Comparison of ENCODE assay signal across 8 cellular contexts in the genomic region with DNA sequence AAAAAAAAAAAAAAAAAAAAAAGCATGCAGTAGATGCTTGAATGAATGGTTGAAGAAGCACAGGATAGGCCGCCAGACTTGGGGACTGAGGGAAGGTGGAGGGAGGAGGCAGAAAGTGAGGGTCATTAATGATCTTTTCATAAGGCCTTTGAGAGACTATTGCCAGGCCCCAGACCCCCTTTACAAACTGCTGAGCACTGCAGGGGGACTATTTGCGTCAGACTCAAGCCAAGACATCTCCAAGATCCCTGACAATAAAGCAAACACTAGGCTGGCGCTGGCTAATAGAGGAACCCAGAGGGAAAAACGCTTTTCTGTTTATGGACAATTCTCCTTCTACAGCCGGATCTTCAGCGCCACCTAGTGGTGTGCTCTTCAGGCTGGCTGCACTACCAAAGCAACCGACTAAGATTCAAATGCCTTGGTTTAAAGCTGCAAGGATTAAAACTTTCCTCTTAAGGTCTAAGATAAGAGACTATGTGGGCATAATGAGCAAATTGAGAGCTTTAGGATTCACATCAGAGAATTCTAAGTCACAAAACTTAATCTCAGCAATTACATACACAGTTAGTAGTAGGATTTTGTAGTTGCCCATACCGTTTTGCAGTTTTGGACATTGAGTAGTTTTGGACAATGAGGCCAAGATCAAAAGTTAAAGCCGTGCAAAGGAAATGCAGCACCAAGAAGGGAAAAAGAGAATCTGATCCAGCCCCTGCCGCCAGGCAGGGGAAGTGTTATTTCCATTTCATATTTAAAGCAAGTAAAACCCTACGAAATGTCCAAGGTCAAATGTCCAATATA. TPM values are rescaled to one million over a fixed set of nuclear protein-coding genes. Genes with fewer than 3 reads are reported as not detected.
A peak's percentile ranks its signal among the peaks of the same experiment; 100 is the strongest.
DNase-seq lines count a peak whose midpoint lies in the region; ATAC-seq and TF ChIP-seq lines count a peak whose summit lies in the region.

No MANE protein-coding gene starts in this region.

- peak; percentile 95 for TF ChIP-seq CTCF in GM12872 (IDR thresholded peaks at IDR 0.05; ENCODE audit: insufficient read depth, low read depth, low read length)

- peaks cover 8% of the 10 kb centered on the region for H3K27me3 Mint-ChIP-seq in activated CD4-positive, alpha-beta memory T cell treated with anti-CD3 and anti-CD28 coated beads for 36 hours
- H3K27me3 Mint-ChIP-seq in memory B cell: peaks cover 10% of the 10 kb centered on the region

- peak; percentile 58 for DNase-seq in HPDE6-E6E7 (ENCODE audit: extremely low spot score)
- peak; percentile 78 for DNase-seq in NCI-H748 treated with DMSO at 0.1 percent for 48 hours (lab: John Stamatoyannopoulos, UW)
- peak; percentile 71 for DNase-seq in activated CD4-positive, alpha-beta memory T cell treated with anti-CD3 and anti-CD28 coated beads for 36 hours
- DNase-seq in effector memory CD4-positive, alpha-beta T cell: peak; percentile 7 to 25 (median 8)
- peak; percentile 53 to 54 for DNase-seq in memory B cell (ENCODE audit: low spot score in 2 of 2)
- peak; percentile 36 for DNase-seq in stimulated activated CD8-positive, alpha-beta memory T cell treated with anti-CD3 and anti-CD28 coated beads, Interleukin-15, amount 100 ng/mL, for 1 hour (ENCODE audit: low read depth)

- CTCF ChIA-PET in activated CD4-positive, alpha-beta memory T cell treated with anti-CD3 and anti-CD28 coated beads for 36 hours (lab: Charles Lee): interaction anchor here (0.6 to 2.3 kb wide), 30 partner anchors 8 to 720 kb away, joined by 3 to 14 read pairs (median 3); a partner anchor contains a TSS

- no peaks in the 10 kb centered on the region for H3K9me3 Mint-ChIP-seq in activated CD4-positive, alpha-beta memory T cell treated with anti-CD3 and anti-CD28 coated beads for 36 hours
- H3K9me3 Mint-ChIP-seq in memory B cell: no peaks in the 10 kb centered on the region

- peaks cover 2% of the 10 kb centered on the region for H3K4me1 Mint-ChIP-seq in activated CD4-positive, alpha-beta memory T cell treated with anti-CD3 and anti-CD28 coated beads for 36 hours (ENCODE audit: low read depth)
- no peaks in the 10 kb centered on the region for H3K4me1 Mint-ChIP-seq in memory B cell

- POLR2A ChIA-PET in activated CD4-positive, alpha-beta memory T cell treated with anti-CD3 and anti-CD28 coated beads for 36 hours (lab: Charles Lee): no interaction called here

- H3K4me3 Mint-ChIP-seq in activated CD4-positive, alpha-beta memory T cell treated with anti-CD3 and anti-CD28 coated beads for 36 hours: no peak overlapping the region
- H3K4me3 Mint-ChIP-seq in memory B cell: no peak overlapping the region

- H3K36me3 ChIP-seq in effector memory CD4-positive, alpha-beta T cell (ENCODE audit: control insufficient read depth, insufficient read depth, low read length): no peaks in the 10 kb centered on the region

- H3K27ac ChIP-seq in effector memory CD4-positive, alpha-beta T cell (ENCODE audit: insufficient read depth, low read length, poor library complexity, severe bottlenecking): no peak overlapping the region

- no peaks in the 10 kb centered on the region for H3K36me3 Mint-ChIP-seq in activated CD4-positive, alpha-beta memory T cell treated with anti-CD3 and anti-CD28 coated beads for 36 hours
- no peaks in the 10 kb centered on the region for H3K36me3 Mint-ChIP-seq in memory B cell

- H3K27ac Mint-ChIP-seq in activated CD4-positive, alpha-beta memory T cell treated with anti-CD3 and anti-CD28 coated beads for 36 hours: no peak overlapping the region
- no peak overlapping the region for H3K27ac Mint-ChIP-seq in memory B cell

- no peaks in the 10 kb centered on the region for H3K9me3 ChIP-seq in effector memory CD4-positive, alpha-beta T cell (ENCODE audit: control insufficient read depth, low read length)

- intact Hi-C loops in activated CD4-positive, alpha-beta memory T cell treated with anti-CD3 and anti-CD28 coated beads for 36 hours (cut with micrococcal nuclease): loop anchor here (2.0 to 10.0 kb wide), 3 partner anchors 299 to 519 kb away; a partner anchor contains a TSS

- H3K27me3 ChIP-seq in effector memory CD4-positive, alpha-beta T cell (replicated peaks; ENCODE audit: control insufficient read depth, insufficient read depth, low read length, poor library complexity, severe bottlenecking): peaks cover 4% of the 10 kb centered on the region

- no peak overlapping the region for H3K4me3 ChIP-seq in effector memory CD4-positive, alpha-beta T cell (ENCODE audit: insufficient read depth, low read depth, low read length, poor library complexity, severe bottlenecking)

- ATAC-seq in memory B cell (ENCODE audit: low read depth): peak; percentile 63
- no peak for ATAC-seq in HG03442 (IDR thresholded peaks at IDR 0.05; ENCODE audit: unreplicated experiment)

- no peaks in the 10 kb centered on the region for H3K4me1 ChIP-seq in effector memory CD4-positive, alpha-beta T cell (ENCODE audit: control insufficient read depth, insufficient read depth, low read length, poor library complexity, severe bottlenecking)

RNA-seq across cellular contexts. Expression of a gene that starts 17.9 kb away (rescaled TPM):
- 10 to 100 TPM; 50.2 to 57.2 TPM for total RNA-seq in activated CD4-positive, alpha-beta memory T cell treated with anti-CD3 and anti-CD28 coated beads for 36 hours

Comparison
In these comparisons a context has a peak if more than half of its experiments do, and no peak if none do; other contexts are left out.
1. DNase-seq: peak in every context shown above with its lines; median percentile 78 in NCI-H748 treated with DMSO at 0.1 percent for 48 hours; 71 in activated CD4-positive, alpha-beta memory T cell treated with anti-CD3 and anti-CD28 coated beads for 36 hours; 58 in HPDE6-E6E7; 54 in memory B cell; 36 in stimulated activated CD8-positive, alpha-beta memory T cell treated with anti-CD3 and anti-CD28 coated beads, Interleukin-15, amount 100 ng/mL, for 1 hour; 8 in effector memory CD4-positive, alpha-beta T cell.